ENCODE assay signal across 19 cellular contexts in genomic region chr5:67025437-67025836, GRCh38.
DNase-seq lines count a peak whose midpoint lies in the region; ATAC-seq, FAIRE-seq and TF ChIP-seq lines count a peak whose summit lies in the region.
"Had no signal": no experiment of that assay in that cellular context is flagged by ENCODE, and none has a peak within 500 bp of the region (broad histone marks: within the 10 kb centered on the region; RNA-seq: fewer than 3 reads in every experiment).

No MANE protein-coding gene starts in this region.

- peaks cover 81% of the 10 kb centered on the region for H3K79me2 ChIP-seq in keratinocyte (ENCODE audit: control insufficient read depth, insufficient read depth, low read length)

- H2AFZ ChIP-seq in keratinocyte (ENCODE audit: control insufficient read depth, low read length): no peak overlapping the region

- dilution Hi-C loops in keratinocyte (cut with MboI; ENCODE audit: extremely low pct_ligation_motif_present, low sequenced_read_pairs): no loop called here

- H3K27me3 ChIP-seq in keratinocyte (ENCODE audit: control insufficient read depth, extremely low read depth, insufficient read depth, low read length): no peaks in the 10 kb centered on the region
- no peaks in the 10 kb centered on the region for H3K27me3 ChIP-seq in subcutaneous abdominal adipose tissue (ENCODE audit: control insufficient read depth in 5 of 5, insufficient read depth in 4 of 5, low read length in 5 of 5)
- no peaks in the 10 kb centered on the region for H3K27me3 ChIP-seq in pancreas

- H3K9me3 ChIP-seq in keratinocyte (ENCODE audit: control insufficient read depth, low read depth, low read length): no peaks in the 10 kb centered on the region
- H3K9me3 ChIP-seq in subcutaneous abdominal adipose tissue (ENCODE audit: control insufficient read depth in 5 of 5, low read length in 5 of 5): no peaks in the 10 kb centered on the region
- H3K9me3 ChIP-seq in pancreas: no peaks in the 10 kb centered on the region
- H3K9me3 ChIP-seq: Caco-2, HAP-1 had no signal

- H4K20me1 ChIP-seq in keratinocyte (ENCODE audit: control insufficient read depth, extremely low read depth, insufficient read depth, low read length): no peaks in the 10 kb centered on the region

- no peak overlapping the region for H3K4me2 ChIP-seq in keratinocyte (ENCODE audit: control insufficient read depth, extremely low read depth, insufficient read depth, low read depth, low read length)

- no peaks in the 10 kb centered on the region for H3K9me1 ChIP-seq in keratinocyte (ENCODE audit: control insufficient read depth, extremely low read depth, insufficient read depth, low read length)

- no peaks in the 10 kb centered on the region for H3K9me3 Mint-ChIP-seq in glutamatergic neuron (ENCODE audit: unreplicated experiment)
- H3K9me3 Mint-ChIP-seq: HFFc6 had no signal

- peaks cover 4% of the 10 kb centered on the region for H3K4me1 Mint-ChIP-seq in glutamatergic neuron (ENCODE audit: low read depth, unreplicated experiment)

- peaks cover 0 to 11% of the 10 kb centered on the region in 2 experiments for H3K36me3 ChIP-seq in keratinocyte (ENCODE audit: control insufficient read depth in 2 of 2, extremely low read depth in 1 of 2, insufficient read depth in 2 of 2, low read length in 2 of 2)
- no peaks in the 10 kb centered on the region for H3K36me3 ChIP-seq in subcutaneous abdominal adipose tissue (ENCODE audit: control insufficient read depth in 5 of 5, insufficient read depth in 5 of 5, low read length in 5 of 5)
- H3K36me3 ChIP-seq in pancreas: no peaks in the 10 kb centered on the region
- H3K36me3 ChIP-seq: HAP-1 had no signal

- DNase-seq in left ventricle myocardium superior (no peak), left cardiac atrium (no peak), RPMI8226 (peak; percentile 66), keratinocyte (ENCODE audit: low read depth, low spot score) (no peak), glutamatergic neuron (no peak), pancreas (no peak)
- DNase-seq: C1 segment of cervical spinal cord; Caco-2; CD4-positive, alpha-beta memory T cell; DMS79; EL; GDM1; GOT3; HFFc6 had no signal

- no peak overlapping the region for H3K4me3 Mint-ChIP-seq in glutamatergic neuron (ENCODE audit: unreplicated experiment)
- H3K4me3 Mint-ChIP-seq: CD4-positive, alpha-beta memory T cell; HFFc6 had no signal

- H3K36me3 Mint-ChIP-seq in glutamatergic neuron (ENCODE audit: unreplicated experiment): no peaks in the 10 kb centered on the region

- TF ChIP-seq CTCF in keratinocyte (optimal IDR thresholded peaks at IDR 0.05 in 1 of 3, IDR thresholded peaks at IDR 0.05 in 1 of 3, conservative IDR thresholded peaks at IDR 0.05 in 1 of 3; ENCODE audit: extremely low read depth in 1 of 3, insufficient read depth in 2 of 3, low read length in 3 of 3): no peak
- no peak for TF ChIP-seq CTCF in glutamatergic neuron (IDR thresholded peaks at IDR 0.05; ENCODE audit: partially characterized antibody, unreplicated experiment)
- no peak for TF ChIP-seq CTCF in pancreas (IDR thresholded peaks at IDR 0.05)

- FAIRE-seq in keratinocyte (lab: Jason Lieb, UNC): peak; percentile 26
- FAIRE-seq in pancreas (lab: Jason Lieb, UNC): no peak
- FAIRE-seq: GM12878, H54 had no signal

- no peak overlapping the region for H3K4me3 ChIP-seq in keratinocyte (ENCODE audit: control insufficient read depth in 2 of 3, extremely low read depth in 1 of 3, insufficient read depth in 2 of 3, low read depth in 1 of 3, low read length in 3 of 3)
- H3K4me3 ChIP-seq in subcutaneous abdominal adipose tissue (ENCODE audit: low read depth in 1 of 5, low read length in 5 of 5): no peak overlapping the region
- H3K4me3 ChIP-seq in pancreas: no peak overlapping the region
- H3K4me3 ChIP-seq: GM12878, HAP-1 had no signal

- intact Hi-C loops in left ventricle myocardium superior (cut with micrococcal nuclease): no loop called here
- intact Hi-C loops in left cardiac atrium (cut with DNase I): no loop called here
- intact Hi-C loops in pancreas (cut with DNase I): no loop called here

- H3K4me1 ChIP-seq in keratinocyte (ENCODE audit: control insufficient read depth, extremely low read depth, insufficient read depth, low read length) (peaks cover 31% of the 10 kb centered on the region), subcutaneous abdominal adipose tissue (ENCODE audit: control insufficient read depth in 5 of 5, insufficient read depth in 5 of 5, low read length in 5 of 5) (peaks cover 0 to 33% (median 23%) of the 10 kb centered on the region in 5 donors), pancreas (peaks cover 0 to 14% (median 7%) of the 10 kb centered on the region in 3 donors)

- 36 to 56% methylated on average over 1 of the region's 1 CpG for WGBS in pancreas, 2 donors

- no peak overlapping the region for H3K9ac ChIP-seq in keratinocyte (ENCODE audit: control insufficient read depth, extremely low read depth, insufficient read depth, low read length)
- H3K9ac ChIP-seq in subcutaneous abdominal adipose tissue (ENCODE audit: low read length in 5 of 5): no peak overlapping the region

- no peaks in the 10 kb centered on the region for H3K27me3 Mint-ChIP-seq in glutamatergic neuron (ENCODE audit: unreplicated experiment)
- H3K27me3 Mint-ChIP-seq: CD4-positive, alpha-beta memory T cell had no signal

- ATAC-seq in left ventricle myocardium superior: peak; percentile 26
- ATAC-seq in left cardiac atrium: no peak
- no peak for ATAC-seq in GM18858 (IDR thresholded peaks at IDR 0.05; ENCODE audit: unreplicated experiment)
- no peak for ATAC-seq in pancreas
- ATAC-seq: GM12878 had no signal

- H3K27ac ChIP-seq in keratinocyte (ENCODE audit: control insufficient read depth, insufficient read depth, low read length) (no peak overlapping the region), subcutaneous abdominal adipose tissue (ENCODE audit: low read depth, low read length) (peak overlapping the region; percentile 14), pancreas (no peak overlapping the region)

- no peak overlapping the region for H3K27ac Mint-ChIP-seq in glutamatergic neuron (ENCODE audit: unreplicated experiment)
- H3K27ac Mint-ChIP-seq: CD4-positive, alpha-beta memory T cell; HFFc6 had no signal
